8 cellular contexts compared by ENCODE assay signal in genomic region chrX:17738002-17738713, GRCh38. TPM values are rescaled to one million over a fixed set of nuclear protein-coding genes. Genes with fewer than 3 reads are reported as not detected.
DNase-seq lines count a peak whose midpoint lies in the region; ATAC-seq and TF ChIP-seq lines count a peak whose summit lies in the region.

No MANE protein-coding gene starts in this region.

- no peaks in the 10 kb centered on the region for H3K9me3 Mint-ChIP-seq in activated T-helper 1 cell treated with anti-CD3 and anti-CD28 coated beads, Interleukin-12 subunit alpha, Interleukin-12 subunit beta, Interleukin-2, Interleukin-4 antibody, amounts not matched to agents 30 ng/mL and 10 ng/mL and 1 ng/mL, durations not matched to agents 14 hours and 24 hours and 36 hours
- H3K9me3 Mint-ChIP-seq in type B pancreatic cell: no peaks in the 10 kb centered on the region

- peaks cover 44% of the 10 kb centered on the region for H3K27me3 Mint-ChIP-seq in activated T-helper 1 cell treated with anti-CD3 and anti-CD28 coated beads, Interleukin-12 subunit alpha, Interleukin-12 subunit beta, Interleukin-2, Interleukin-4 antibody, amounts not matched to agents 30 ng/mL and 10 ng/mL and 1 ng/mL, durations not matched to agents 14 hours and 24 hours and 36 hours (ENCODE audit: insufficient read depth)
- H3K27me3 Mint-ChIP-seq in type B pancreatic cell: no peaks in the 10 kb centered on the region

- no peak overlapping the region for H3K18ac ChIP-seq in neuronal stem cell (ENCODE audit: low read length)

- TF ChIP-seq CTCF in fibroblast of the aortic adventitia (IDR thresholded peaks at IDR 0.05; ENCODE audit: insufficient read depth, low read length) (no peak), type B pancreatic cell (conservative IDR thresholded peaks at IDR 0.05) (no peak)

- DNase-seq in NCI-H748 (lab: John Stamatoyannopoulos, UW; ENCODE audit: unreplicated experiment) (peak; percentile 86), fibroblast of the aortic adventitia (ENCODE audit: low read depth) (peak; percentile 18), neuronal stem cell (ENCODE audit: low spot score) (peak; percentile 14), type B pancreatic cell (ENCODE audit: extremely low spot score, unreplicated experiment) (no peak)
- peak; percentile 11 for DNase-seq in activated T-helper 1 cell treated with anti-CD3 and anti-CD28 coated beads, Interleukin-12 subunit alpha, Interleukin-12 subunit beta, Interleukin-2, Interleukin-4 antibody, amounts not matched to agents 30 ng/mL and 10 ng/mL and 1 ng/mL, durations not matched to agents 14 hours and 24 hours and 36 hours (ENCODE audit: low spot score)

- no peak overlapping the region for H3K14ac ChIP-seq in neuronal stem cell (ENCODE audit: low read length)

- intact Hi-C loops in activated T-helper 1 cell treated with anti-CD3 and anti-CD28 coated beads, Interleukin-12 subunit alpha, Interleukin-12 subunit beta, Interleukin-2, Interleukin-4 antibody, amounts not matched to agents 30 ng/mL and 10 ng/mL and 1 ng/mL, durations not matched to agents 14 hours and 24 hours and 36 hours (cut with micrococcal nuclease): loop anchor here (1.0 to 10.0 kb wide), 8 partner anchors 71 to 1604 kb away; partner anchors contain the start of genes CDKL5, PDHA1, RBBP7 and RS1

- H2BK15ac ChIP-seq in neuronal stem cell (ENCODE audit: low read length): no peak overlapping the region

- H3K4me2 ChIP-seq in neuronal stem cell (ENCODE audit: insufficient read depth, low read length, poor library complexity, severe bottlenecking): peak overlapping the region; percentile 54

- H3K4me1 Mint-ChIP-seq in activated T-helper 1 cell treated with anti-CD3 and anti-CD28 coated beads, Interleukin-12 subunit alpha, Interleukin-12 subunit beta, Interleukin-2, Interleukin-4 antibody, amounts not matched to agents 30 ng/mL and 10 ng/mL and 1 ng/mL, durations not matched to agents 14 hours and 24 hours and 36 hours (ENCODE audit: low read depth): peaks cover 20% of the 10 kb centered on the region
- H3K4me1 Mint-ChIP-seq in type B pancreatic cell (ENCODE audit: unreplicated experiment): peaks cover 19% of the 10 kb centered on the region

- H3K9ac ChIP-seq in neuronal stem cell (ENCODE audit: low read depth, low read length, poor library complexity): no peak overlapping the region

- H3K36me3 Mint-ChIP-seq in activated T-helper 1 cell treated with anti-CD3 and anti-CD28 coated beads, Interleukin-12 subunit alpha, Interleukin-12 subunit beta, Interleukin-2, Interleukin-4 antibody, amounts not matched to agents 30 ng/mL and 10 ng/mL and 1 ng/mL, durations not matched to agents 14 hours and 24 hours and 36 hours (ENCODE audit: low read depth): peaks cover 2% of the 10 kb centered on the region
- H3K36me3 Mint-ChIP-seq in type B pancreatic cell: no peaks in the 10 kb centered on the region

- peaks cover 2% of the 10 kb centered on the region for H3K79me1 ChIP-seq in neuronal stem cell (ENCODE audit: low read depth, low read length)

- peak overlapping the region; percentile 14 for H3K27ac ChIP-seq in neuronal stem cell (replicated peaks; ENCODE audit: low read length)

- peaks cover 3 to 15% of the 10 kb centered on the region in 2 donors for H3K4me1 ChIP-seq in neuronal stem cell (ENCODE audit: control insufficient read depth in 2 of 2, insufficient read depth in 1 of 2, low read depth in 1 of 2, low read length in 2 of 2)

- H3K4ac ChIP-seq in neuronal stem cell (ENCODE audit: low read length): no peak overlapping the region

- no CpG with 5 or more reads among the region's 44 CpGs for WGBS in neuronal stem cell (ENCODE audit: extremely low coverage in 2 of 2, insufficient read length in 2 of 2, insufficient replicate concordance in 1 of 2), 2 donors

- no peaks in the 10 kb centered on the region for H3K9me3 ChIP-seq in neuronal stem cell (replicated peaks in 1 of 2; ENCODE audit: control insufficient read depth in 2 of 2, insufficient read depth in 1 of 2, low read depth in 1 of 2, low read length in 2 of 2)

- no peak overlapping the region for H2AK5ac ChIP-seq in neuronal stem cell (ENCODE audit: low read depth, low read length)

- H4K8ac ChIP-seq in neuronal stem cell (ENCODE audit: low read depth, low read length): no peak overlapping the region

- TF ChIP-seq POLR2A in GM18505 (IDR thresholded peaks at IDR 0.05; ENCODE audit: borderline replicate concordance, extremely low read depth, insufficient read depth, insufficient read length): no peak

- no peak overlapping the region for H4K91ac ChIP-seq in neuronal stem cell (ENCODE audit: low read depth, low read length, poor library complexity)

- ATAC-seq in GM18511 (IDR thresholded peaks at IDR 0.05; ENCODE audit: unreplicated experiment) (peak; percentile 15), GM18858 (IDR thresholded peaks at IDR 0.05; ENCODE audit: unreplicated experiment) (no peak), GM18505 (IDR thresholded peaks at IDR 0.05; ENCODE audit: unreplicated experiment) (no peak)

- H3K27me3 ChIP-seq in neuronal stem cell (ENCODE audit: control insufficient read depth in 3 of 3, insufficient read depth in 3 of 3, low read depth in 1 of 3, low read length in 3 of 3): no peaks in the 10 kb centered on the region

- H2BK120ac ChIP-seq in neuronal stem cell (ENCODE audit: low read depth, low read length): no peak overlapping the region

- peak overlapping the region; percentile 85 for H2AFZ ChIP-seq in neuronal stem cell (ENCODE audit: low read length)

- no peak overlapping the region for H3K23ac ChIP-seq in neuronal stem cell (ENCODE audit: low read depth, low read length, poor library complexity)

- peak overlapping the region; percentile 79 for H3K27ac Mint-ChIP-seq in activated T-helper 1 cell treated with anti-CD3 and anti-CD28 coated beads, Interleukin-12 subunit alpha, Interleukin-12 subunit beta, Interleukin-2, Interleukin-4 antibody, amounts not matched to agents 30 ng/mL and 10 ng/mL and 1 ng/mL, durations not matched to agents 14 hours and 24 hours and 36 hours
- H3K27ac Mint-ChIP-seq in type B pancreatic cell: peak overlapping the region; percentile 88

- peak overlapping the region; percentile 80 for H3K4me3 Mint-ChIP-seq in activated T-helper 1 cell treated with anti-CD3 and anti-CD28 coated beads, Interleukin-12 subunit alpha, Interleukin-12 subunit beta, Interleukin-2, Interleukin-4 antibody, amounts not matched to agents 30 ng/mL and 10 ng/mL and 1 ng/mL, durations not matched to agents 14 hours and 24 hours and 36 hours
- peak overlapping the region; percentile 90 for H3K4me3 Mint-ChIP-seq in type B pancreatic cell

- H3K36me3 ChIP-seq in neuronal stem cell (replicated peaks in 1 of 2; ENCODE audit: control insufficient read depth in 2 of 2, insufficient read depth in 2 of 2, low read length in 2 of 2): no peaks in the 10 kb centered on the region

- no peak overlapping the region for H2BK5ac ChIP-seq in neuronal stem cell (ENCODE audit: low read length)

- no peak overlapping the region for H2BK12ac ChIP-seq in neuronal stem cell (ENCODE audit: low read length)

- H3K4me3 ChIP-seq in fibroblast of the aortic adventitia (ENCODE audit: low read depth, low read length) (peak overlapping the region; percentile 79), neuronal stem cell (ENCODE audit: low read length in 2 of 2) (peak overlapping the region; percentile 86 to 96)

RNA-seq across cellular contexts. Expression of gene SCML1, which starts 0.9 kb away (rescaled TPM):
- 1.1 and 1.4 TPM in 2 replicates for total RNA-seq in activated T-helper 1 cell treated with anti-CD3 and anti-CD28 coated beads, Interleukin-12 subunit alpha, Interleukin-12 subunit beta, Interleukin-2, Interleukin-4 antibody, amounts not matched to agents 30 ng/mL and 10 ng/mL and 1 ng/mL, durations not matched to agents 14 hours and 24 hours and 36 hours
- total RNA-seq in fibroblast of the aortic adventitia (ENCODE audit: low replicate concordance): 12.0 and 17.7 TPM in 2 replicates
- 15.4 TPM for polyA plus RNA-seq in neuronal stem cell (2013, experiment 1 of 2)
- polyA plus RNA-seq in neuronal stem cell (2013, experiment 2 of 2): 15.7 TPM
- total RNA-seq in type B pancreatic cell (ENCODE audit: low replicate concordance): 4.9 and 9.3 TPM in 2 replicates
